Comparison of ENCODE assay signal across 9 cellular contexts in the genomic region with DNA sequence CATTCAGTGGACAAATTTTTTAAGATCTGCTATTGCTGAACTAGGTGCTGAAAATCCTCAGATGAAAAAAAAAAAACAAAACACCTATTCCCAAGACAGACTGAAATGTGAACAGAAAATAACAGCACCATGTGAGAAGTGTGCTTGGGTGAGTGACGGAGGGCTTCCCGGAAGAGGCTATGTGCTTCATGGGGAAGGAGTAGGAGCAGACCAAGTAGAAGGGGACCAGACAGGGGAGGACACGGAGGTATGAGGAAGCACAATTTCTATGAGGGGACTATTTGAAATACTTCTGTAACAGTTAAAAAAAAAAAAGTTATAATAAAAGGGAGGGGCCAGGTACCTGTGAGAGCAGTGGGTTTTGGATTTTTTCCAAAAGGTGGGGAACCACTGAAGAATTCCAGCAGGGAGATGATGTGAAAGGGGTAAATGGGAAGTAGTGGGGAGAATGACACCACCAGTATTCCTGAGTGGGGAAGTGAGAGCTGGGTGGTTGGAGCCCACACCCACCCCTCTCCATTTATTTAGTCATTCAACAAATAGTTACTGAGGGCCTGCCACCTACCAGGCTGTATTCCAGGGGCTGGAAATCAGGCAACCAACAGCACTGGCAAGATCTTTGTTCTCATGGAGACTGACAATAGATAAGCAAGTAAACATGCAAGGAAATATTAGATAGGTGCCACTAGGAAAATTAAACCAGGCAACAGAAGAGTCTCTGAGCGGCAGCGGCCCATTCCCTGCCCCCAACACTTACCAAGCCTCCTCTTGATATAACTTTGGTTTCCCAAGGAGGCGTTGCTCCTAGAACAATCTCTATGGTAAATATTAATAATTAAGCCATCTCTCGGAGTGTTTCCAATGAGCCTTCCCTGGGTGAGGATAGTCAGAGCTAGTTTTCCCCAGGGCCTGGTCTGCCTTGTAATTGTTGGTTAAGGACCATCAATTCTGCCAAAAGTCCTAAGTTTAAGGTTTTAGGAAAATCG.
A peak's percentile ranks its signal among the peaks of the same experiment; 100 is the strongest.
DNase-seq lines count a peak whose midpoint lies in the region; ATAC-seq and TF ChIP-seq lines count a peak whose summit lies in the region.
"Had no signal": no experiment of that assay in that cellular context is flagged by ENCODE, and none has a peak within 500 bp of the region (broad histone marks: within the 10 kb centered on the region; RNA-seq: fewer than 3 reads in every experiment).

No MANE protein-coding gene starts in this region.

- H3K9ac ChIP-seq in rectal smooth muscle tissue (ENCODE audit: low read length): peak overlapping the region; percentile 24

- H3K27ac ChIP-seq in RWPE2 (ENCODE audit: poor library complexity, severe bottlenecking) (peak overlapping the region; percentile 94), rectal smooth muscle tissue (ENCODE audit: low read depth, low read length) (peak overlapping the region; percentile 98)

- H3K36me3 ChIP-seq in RWPE2 (ENCODE audit: low read depth): no peaks in the 10 kb centered on the region
- H3K36me3 ChIP-seq in rectal smooth muscle tissue (ENCODE audit: control insufficient read depth, insufficient read depth, low read length): no peaks in the 10 kb centered on the region

- H3K9me3 ChIP-seq in RWPE2 (ENCODE audit: severe bottlenecking): no peaks in the 10 kb centered on the region

- no peak for ATAC-seq in RWPE2 (ENCODE audit: low read depth)
- ATAC-seq: activated T-helper 17 cell treated with anti-CD3 and anti-CD28 coated beads, Interleukin-2, amount 50 U/mL, for 72 hours had no signal

- no peaks in the 10 kb centered on the region for H3K27me3 ChIP-seq in RWPE2 (ENCODE audit: insufficient read depth, poor library complexity, severe bottlenecking)
- no peaks in the 10 kb centered on the region for H3K27me3 ChIP-seq in rectal smooth muscle tissue (ENCODE audit: control insufficient read depth, insufficient read depth, low read length)

- peak; percentile 29 for DNase-seq in DMS53 treated with DMSO at 0.1 percent for 48 hours (lab: John Stamatoyannopoulos, UW; ENCODE audit: unreplicated experiment)
- DNase-seq in RWPE2 (ENCODE audit: low spot score): no peak
- DNase-seq in fibroblast of mammary gland (ENCODE audit: low read depth): no peak
- DNase-seq in nucleus accumbens (lab: John Stamatoyannopoulos, UW): no peak
- no peak for DNase-seq in LoVo (ENCODE audit: low spot score)
- no peak for DNase-seq in activated CD4-positive, alpha-beta T cell treated with anti-CD3 and anti-CD28 coated beads for 4 hours
- no peak for DNase-seq in NCI-H526 treated with DMSO at 0.1 percent for 48 hours (lab: John Stamatoyannopoulos, UW)

- H3K4me3 ChIP-seq in RWPE2 (ENCODE audit: severe bottlenecking) (no peak overlapping the region), fibroblast of mammary gland (ENCODE audit: control insufficient read depth, low read depth, low read length) (peak overlapping the region; percentile 33), rectal smooth muscle tissue (ENCODE audit: low read length) (peak overlapping the region; percentile 51)

- TF ChIP-seq CTCF in RWPE2 (IDR thresholded peaks at IDR 0.05; ENCODE audit: poor library complexity, severe bottlenecking) (no peak), fibroblast of mammary gland (conservative IDR thresholded peaks at IDR 0.05; ENCODE audit: control insufficient read depth, insufficient read depth, low read depth, low read length) (no peak)

- H3K4me1 ChIP-seq in RWPE2 (ENCODE audit: insufficient read depth, poor library complexity, severe bottlenecking) (peaks cover 40% of the 10 kb centered on the region), rectal smooth muscle tissue (ENCODE audit: control insufficient read depth, insufficient read depth, low read length) (peaks cover 27% of the 10 kb centered on the region)
